In the genomic region with DNA sequence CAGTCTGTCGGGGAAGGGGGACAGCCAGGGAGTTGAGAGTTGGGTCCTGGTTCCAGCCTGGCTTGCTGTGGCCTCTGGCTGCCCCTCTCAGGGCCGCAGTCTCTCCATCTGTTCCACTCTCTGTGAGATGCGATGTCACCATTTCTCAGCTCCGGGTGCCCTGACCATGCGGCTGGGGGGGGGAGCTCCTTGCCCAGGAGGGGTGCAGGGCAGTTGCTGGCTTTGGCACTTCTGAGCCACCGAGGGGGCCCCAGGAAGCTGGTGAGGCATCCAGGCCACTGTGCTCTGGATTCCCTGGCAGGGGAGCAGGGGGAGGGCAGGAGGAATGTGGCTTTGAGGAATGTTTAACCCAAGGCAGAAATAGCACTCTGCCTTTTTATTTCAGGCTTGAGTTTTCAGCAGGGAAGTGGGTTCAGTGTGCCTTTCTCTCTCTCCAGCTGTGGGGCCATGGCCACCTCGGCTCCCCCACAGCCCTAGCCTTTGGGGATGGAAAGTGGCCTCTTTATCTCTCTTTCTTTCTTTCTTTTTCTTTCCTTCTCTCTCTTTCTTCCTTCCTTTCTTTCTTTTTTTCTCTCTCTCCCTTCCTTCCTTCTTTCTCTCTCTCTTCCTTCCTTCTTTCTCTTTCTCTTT, we compare ENCODE assay signal across 8 cellular contexts.
DNase-seq lines count a peak whose midpoint lies in the region; FAIRE-seq lines count a peak whose summit lies in the region.
"Had no signal": no experiment of that assay in that cellular context is flagged by ENCODE, and none has a peak within 500 bp of the region (broad histone marks: within the 10 kb centered on the region; RNA-seq: fewer than 3 reads in every experiment).

No MANE protein-coding gene starts in this region.

- no peak for FAIRE-seq in urothelium cell line (lab: Jason Lieb, UNC)

- no peaks in the 10 kb centered on the region for H3K9me3 ChIP-seq in HUES48 (ENCODE audit: control insufficient read depth, insufficient read depth, low read length)

- peaks cover 34% of the 10 kb centered on the region for H3K4me1 ChIP-seq in HUES48 (ENCODE audit: control insufficient read depth, insufficient read depth, low read length)

- peak overlapping the region; percentile 62 for H3K27ac ChIP-seq in HUES48 (ENCODE audit: low read depth, low read length)
- H3K27ac ChIP-seq in layer of hippocampus (ENCODE audit: low read depth, low read length): peak overlapping the region; percentile 39

- H3K36me3 ChIP-seq in HUES48 (ENCODE audit: control insufficient read depth, insufficient read depth, low read length): no peaks in the 10 kb centered on the region

- no peak overlapping the region for H3K9ac ChIP-seq in HUES48 (ENCODE audit: low read depth, low read length)

- in situ Hi-C loops in T47D (cut with HindIII; ENCODE audit: low pct_unique_long_range_greater_than_20kb, low sequenced_read_pairs): no loop called here

- DNase-seq in T47D (ENCODE audit: low read depth in 1 of 2, low spot score in 1 of 2) (peak; percentile 73 to 88), urothelium cell line (ENCODE audit: low spot score) (peak; percentile 80), NCI-H2029 treated with DMSO at 0.1 percent for 48 hours (lab: John Stamatoyannopoulos, UW) (no peak), D341Med (ENCODE audit: low spot score) (no peak)
- no peak for DNase-seq in activated CD4-positive, alpha-beta T cell treated with anti-CD3 and anti-CD28 coated beads for 48 hours
- DNase-seq: NCI-H1048 had no signal

- no peaks in the 10 kb centered on the region for H3K27me3 ChIP-seq in HUES48 (ENCODE audit: control insufficient read depth, insufficient read depth, low read length)
- no peaks in the 10 kb centered on the region for H3K27me3 ChIP-seq in layer of hippocampus (ENCODE audit: control insufficient read depth, insufficient read depth, low read length)

- H3K4me3 ChIP-seq in HUES48 (ENCODE audit: low read depth, low read length): no peak overlapping the region

Comparison
In these comparisons a context has a peak if more than half of its experiments do, and no peak if none do; other contexts are left out.
1. DNase-seq: peak in T47D (2 of 2) and urothelium cell line (single experiment); none in NCI-H2029 treated with DMSO at 0.1 percent for 48 hours (single experiment), activated CD4-positive, alpha-beta T cell treated with anti-CD3 and anti-CD28 coated beads for 48 hours (single experiment) and D341Med (single experiment).